1 cellular context compared by ENCODE assay signal in genomic region chr19:49952906-49953305, GRCh38.
TF ChIP-seq lines count a peak whose summit lies in the region.

No MANE protein-coding gene starts in this region.

TF ChIP-seq in WTC11, 78 proteins besides CTCF, POLR2A, EP300 and RAD21:
- TF ChIP-seq HMGA2 (CRISPR knock-in tag; IDR thresholded peaks at IDR 0.05) (no peak), NR1H2 (CRISPR knock-in tag; IDR thresholded peaks at IDR 0.05) (no peak), ATF3 (CRISPR knock-in tag; conservative IDR thresholded peaks at IDR 0.05) (no peak), RELA (CRISPR knock-in tag; IDR thresholded peaks at IDR 0.05; ENCODE audit: borderline replicate concordance) (no peak), IRF2 (CRISPR knock-in tag; IDR thresholded peaks at IDR 0.05; ENCODE audit: borderline replicate concordance, low read depth) (no peak), CREM (CRISPR knock-in tag; IDR thresholded peaks at IDR 0.05) (no peak), ZNF416 (CRISPR knock-in tag; IDR thresholded peaks at IDR 0.05) (no peak), ATF1 (CRISPR knock-in tag; IDR thresholded peaks at IDR 0.05) (no peak), CBFB (CRISPR knock-in tag; IDR thresholded peaks at IDR 0.05; ENCODE audit: low read depth) (no peak), FOXK1 (CRISPR knock-in tag; IDR thresholded peaks at IDR 0.05) (no peak)
